ENCODE assay signal across 12 cellular contexts in genomic region chr3:108528459-108529231, GRCh38. TPM values are rescaled to one million over a fixed set of nuclear protein-coding genes. Genes with fewer than 3 reads are reported as not detected.
A peak's percentile ranks its signal among the peaks of the same experiment; 100 is the strongest.
DNase-seq lines count a peak whose midpoint lies in the region; ATAC-seq and TF ChIP-seq lines count a peak whose summit lies in the region.
"Had no signal": no experiment of that assay in that cellular context is flagged by ENCODE, and none has a peak within 500 bp of the region (broad histone marks: within the 10 kb centered on the region; RNA-seq: fewer than 3 reads in every experiment).

No MANE protein-coding gene starts in this region.

- peak; percentile 91 for ATAC-seq in GM18499 (IDR thresholded peaks at IDR 0.05; ENCODE audit: insufficient read depth, unreplicated experiment)
- ATAC-seq in GM21619 (IDR thresholded peaks at IDR 0.05; ENCODE audit: unreplicated experiment), result peak; percentile 98
- ATAC-seq in HG03460 (IDR thresholded peaks at IDR 0.05; ENCODE audit: unreplicated experiment), result peak; percentile 89
- peak; percentile 81 to 93 (median 85) for ATAC-seq in heart right ventricle

- no peaks in the 10 kb centered on the region for H3K36me3 Mint-ChIP-seq in activated CD4-positive, alpha-beta memory T cell treated with anti-CD3 and anti-CD28 coated beads for 36 hours

- intact Hi-C loops in heart right ventricle (cut with DNase I), result no loop called here
- intact Hi-C loops in activated CD4-positive, alpha-beta memory T cell treated with anti-CD3 and anti-CD28 coated beads for 36 hours (cut with micrococcal nuclease), result no loop called here

- peaks cover 0 to 53% (median 23%) of the 10 kb centered on the region in 9 donors for H3K4me1 ChIP-seq in heart right ventricle
- H3K4me1 ChIP-seq: SJSA1 had no signal

- peaks cover 9% of the 10 kb centered on the region for H3K27me3 Mint-ChIP-seq in activated CD4-positive, alpha-beta memory T cell treated with anti-CD3 and anti-CD28 coated beads for 36 hours

- no peaks in the 10 kb centered on the region for H3K4me1 Mint-ChIP-seq in activated CD4-positive, alpha-beta memory T cell treated with anti-CD3 and anti-CD28 coated beads for 36 hours (ENCODE audit: low read depth)

- DNase-seq in heart right ventricle (peak in 1 of 2 donors; percentile 20), NCI-H146 treated with DMSO at 0.1 percent for 48 hours (lab: John Stamatoyannopoulos, UW; ENCODE audit: unreplicated experiment) (no peak), NCI-H510A (lab: John Stamatoyannopoulos, UW) (no peak)
- no peak for DNase-seq in activated CD4-positive, alpha-beta memory T cell treated with anti-CD3 and anti-CD28 coated beads for 36 hours
- no peak for DNase-seq in activated CD4-positive, alpha-beta T cell treated with anti-CD3 and anti-CD28 coated beads, Interleukin-2, amount 50 U/mL, for 4 hours
- DNase-seq: activated naive CD4-positive, alpha-beta T cell treated with Interleukin-2 at 50 U/mL for 16 hours had no signal

- TF ChIP-seq CTCF in heart right ventricle (IDR thresholded peaks at IDR 0.05), result no peak

- no peak overlapping the region for H3K4me3 Mint-ChIP-seq in activated CD4-positive, alpha-beta memory T cell treated with anti-CD3 and anti-CD28 coated beads for 36 hours
- H3K4me3 Mint-ChIP-seq: IgD-negative memory B cell had no signal

- no peaks in the 10 kb centered on the region for H3K27me3 ChIP-seq in heart right ventricle
- H3K27me3 ChIP-seq: esophagus muscularis mucosa had no signal

- H3K9me3 Mint-ChIP-seq in activated CD4-positive, alpha-beta memory T cell treated with anti-CD3 and anti-CD28 coated beads for 36 hours, result no peaks in the 10 kb centered on the region
- H3K9me3 Mint-ChIP-seq: IgD-negative memory B cell had no signal

- no peaks in the 10 kb centered on the region for H3K9me3 ChIP-seq in heart right ventricle
- H3K9me3 ChIP-seq: esophagus muscularis mucosa, SJSA1 had no signal

- no peak overlapping the region for H3K27ac Mint-ChIP-seq in activated CD4-positive, alpha-beta memory T cell treated with anti-CD3 and anti-CD28 coated beads for 36 hours
- H3K27ac Mint-ChIP-seq: IgD-negative memory B cell had no signal

- 2 to 11% methylated on average over 3 of the region's 3 CpGs for WGBS in heart right ventricle, 2 donors

- no peaks in the 10 kb centered on the region for H3K36me3 ChIP-seq in heart right ventricle
- H3K36me3 ChIP-seq: esophagus muscularis mucosa, SJSA1 had no signal

- H3K27ac ChIP-seq in heart right ventricle, result peak overlapping the region; percentile 47 to 80 (median 68)
- H3K27ac ChIP-seq: esophagus muscularis mucosa, SJSA1 had no signal

- H3K4me3 ChIP-seq in heart right ventricle, result no peak overlapping the region
- H3K4me3 ChIP-seq: esophagus muscularis mucosa, SJSA1 had no signal

- POLR2A ChIA-PET in activated CD4-positive, alpha-beta memory T cell treated with anti-CD3 and anti-CD28 coated beads for 36 hours (lab: Charles Lee), result no interaction called here

- CTCF ChIA-PET in activated CD4-positive, alpha-beta memory T cell treated with anti-CD3 and anti-CD28 coated beads for 36 hours (lab: Charles Lee), result no interaction called here

RNA-seq across cellular contexts. Expression of gene MYH15, which starts 18.2 kb away (rescaled TPM):
- total RNA-seq in heart right ventricle, result 1 to 10 TPM in 1 of 10 donors, under 1 TPM in 9; 0.16 to 1.1 (median 0.32) TPM
- under 1 TPM; 0.12 to 0.22 TPM for polyA plus RNA-seq in heart right ventricle
- under 1 TPM; 0.12 to 0.17 TPM for total RNA-seq in activated CD4-positive, alpha-beta memory T cell treated with anti-CD3 and anti-CD28 coated beads for 36 hours
- polyA plus RNA-seq: IgD-negative memory B cell had no signal
